In genomic region chr7:80781561-80781979, GRCh38 we compare ENCODE assay signal across 9 cellular contexts.
DNase-seq lines count a peak whose midpoint lies in the region; ATAC-seq and TF ChIP-seq lines count a peak whose summit lies in the region.
"Had no signal": no experiment of that assay in that cellular context is flagged by ENCODE, and none has a peak within 500 bp of the region (broad histone marks: within the 10 kb centered on the region; RNA-seq: fewer than 3 reads in every experiment).

No MANE protein-coding gene starts in this region.

- no peaks in the 10 kb centered on the region for H3K36me3 Mint-ChIP-seq in natural killer cell

- H3K4me1 ChIP-seq in adipocyte (ENCODE audit: control insufficient read depth, insufficient read depth, low read length) (peaks cover 65% of the 10 kb centered on the region), right cardiac atrium (ENCODE audit: control insufficient read depth, insufficient read depth, low read length) (peaks cover 2% of the 10 kb centered on the region), skeletal muscle tissue (ENCODE audit: control insufficient read depth in 3 of 3, insufficient read depth in 3 of 3, low read length in 3 of 3) (peaks cover 20 to 30% (median 22%) of the 10 kb centered on the region in 3 donors)

- intact Hi-C loops in right cardiac atrium (cut with DNase I) = no loop called here
- intact Hi-C loops in natural killer cell (cut with micrococcal nuclease) = no loop called here

- no peak overlapping the region for H3K27ac Mint-ChIP-seq in natural killer cell

- peaks cover 6% of the 10 kb centered on the region for H3K36me3 ChIP-seq in adipocyte (ENCODE audit: control insufficient read depth, insufficient read depth, low read length, severe bottlenecking)
- no peaks in the 10 kb centered on the region for H3K36me3 ChIP-seq in skeletal muscle tissue (ENCODE audit: control insufficient read depth in 3 of 3, insufficient read depth in 3 of 3, low read length in 3 of 3)

- H3K27ac ChIP-seq in right cardiac atrium (ENCODE audit: low read length) (peak overlapping the region; percentile 71), skeletal muscle tissue (ENCODE audit: low read depth, low read length) (peak overlapping the region; percentile 16)
- H3K27ac ChIP-seq: epithelial cell of prostate had no signal

- peak overlapping the region; percentile 35 for H3K9ac ChIP-seq in adipocyte (ENCODE audit: low read length)
- no peak overlapping the region for H3K9ac ChIP-seq in skeletal muscle tissue (ENCODE audit: low read depth in 1 of 3, low read length in 3 of 3)

- ATAC-seq in right cardiac atrium = peak; percentile 81 to 91
- no peak for ATAC-seq in natural killer cell

- peaks cover 2 to 7% of the 10 kb centered on the region in 2 donors for H3K9me3 Mint-ChIP-seq in natural killer cell

- TF ChIP-seq CTCF in natural killer cell (IDR thresholded peaks at IDR 0.05) = no peak

- H3K27me3 Mint-ChIP-seq in natural killer cell (ENCODE audit: low read depth in 2 of 2) = no peaks in the 10 kb centered on the region

- no peak overlapping the region for H3K4me3 Mint-ChIP-seq in natural killer cell

- H3K9me3 ChIP-seq in adipocyte (ENCODE audit: control insufficient read depth, low read length) = no peaks in the 10 kb centered on the region
- H3K9me3 ChIP-seq in right cardiac atrium (ENCODE audit: control insufficient read depth, low read length) = no peaks in the 10 kb centered on the region
- H3K9me3 ChIP-seq in skeletal muscle tissue (ENCODE audit: control insufficient read depth in 3 of 3, low read length in 3 of 3) = no peaks in the 10 kb centered on the region

- peaks cover 0 to 5% of the 10 kb centered on the region in 2 donors for H3K4me1 Mint-ChIP-seq in natural killer cell

- no peaks in the 10 kb centered on the region for H3K27me3 ChIP-seq in adipocyte (replicated peaks; ENCODE audit: control insufficient read depth, insufficient read depth, low read length)
- no peaks in the 10 kb centered on the region for H3K27me3 ChIP-seq in right cardiac atrium (ENCODE audit: control insufficient read depth, insufficient read depth)
- no peaks in the 10 kb centered on the region for H3K27me3 ChIP-seq in skeletal muscle tissue (ENCODE audit: control insufficient read depth in 3 of 3, insufficient read depth in 3 of 3, low read length in 3 of 3)

- H3K4me3 ChIP-seq in adipocyte (ENCODE audit: low read length) = peak overlapping the region; percentile 22
- H3K4me3 ChIP-seq in right cardiac atrium (ENCODE audit: low read length) = no peak overlapping the region
- H3K4me3 ChIP-seq in skeletal muscle tissue (ENCODE audit: low read length in 3 of 3) = no peak overlapping the region

- DNase-seq in GM04504 (ENCODE audit: low read depth) = peak; percentile 77
- DNase-seq in adipocyte (ENCODE audit: low read depth) = peak; percentile 93
- peak in 2 of 3 donors; percentile 47 to 72 for DNase-seq in right cardiac atrium
- DNase-seq in NCI-H345 treated with DMSO at 0.1 percent for 48 hours (lab: John Stamatoyannopoulos, UW; ENCODE audit: unreplicated experiment) = no peak
- no peak for DNase-seq in activated gamma-delta T cell (lab: John Stamatoyannopoulos, UW)
- DNase-seq in natural killer cell = no peak
- no peak for DNase-seq in NCI-H146 treated with DMSO at 0.1 percent for 48 hours (lab: John Stamatoyannopoulos, UW; ENCODE audit: unreplicated experiment)

Comparison
In these comparisons a context has a peak if more than half of its experiments do, and no peak if none do; other contexts are left out.
1. DNase-seq: peak in GM04504 (single experiment), adipocyte (single experiment) and right cardiac atrium (2 of 3); none in NCI-H345 treated with DMSO at 0.1 percent for 48 hours (single experiment), activated gamma-delta T cell (single experiment), natural killer cell (single experiment) and NCI-H146 treated with DMSO at 0.1 percent for 48 hours (single experiment).
2. ATAC-seq: peak in right cardiac atrium (2 of 2); none in natural killer cell (0 of 3).